Comparison of ENCODE assay signal across 11 cellular contexts in the genomic region with DNA sequence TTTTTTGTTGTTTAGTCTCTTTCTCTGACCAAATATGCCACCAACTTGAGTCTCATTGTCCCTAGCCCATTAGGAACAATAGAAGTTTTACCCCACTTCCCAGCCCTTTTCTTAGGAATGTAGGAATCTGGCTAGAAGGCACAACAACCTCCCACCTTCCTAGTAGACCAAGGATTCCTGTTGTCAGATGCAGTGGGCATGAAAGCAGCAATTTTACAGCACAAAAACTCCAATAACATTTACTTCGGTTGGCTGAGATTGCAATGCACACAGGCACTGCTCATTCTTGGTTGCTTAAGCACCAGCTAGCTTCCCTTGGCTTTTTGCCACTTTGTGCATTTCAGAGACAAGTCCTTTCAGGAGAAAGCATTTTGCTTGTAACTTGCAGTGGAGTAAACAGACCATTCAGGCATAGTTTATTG.
A peak's percentile ranks its signal among the peaks of the same experiment; 100 is the strongest.
DNase-seq lines count a peak whose midpoint lies in the region; ATAC-seq and TF ChIP-seq lines count a peak whose summit lies in the region.
"Had no signal": no experiment of that assay in that cellular context is flagged by ENCODE, and none has a peak within 500 bp of the region (broad histone marks: within the 10 kb centered on the region; RNA-seq: fewer than 3 reads in every experiment).

No MANE protein-coding gene starts in this region.

- WGBS in thyroid gland, 2 donors = 15 to 48% methylated on average over 1 of the region's 1 CpG

- H3K4me1 ChIP-seq in thyroid gland (peaks cover 26 to 27% of the 10 kb centered on the region in 2 donors), MM.1S (ENCODE audit: low read length) (no peaks in the 10 kb centered on the region)

- H3K79me2 ChIP-seq in MM.1S (ENCODE audit: low read length) = no peaks in the 10 kb centered on the region

- H3K27me3 ChIP-seq in thyroid gland (no peaks in the 10 kb centered on the region), MM.1S (replicated peaks; ENCODE audit: insufficient read depth, low read length) (no peaks in the 10 kb centered on the region)
- H3K27me3 ChIP-seq: BLaER1, neutrophil had no signal

- H3K36me3 ChIP-seq in thyroid gland (no peaks in the 10 kb centered on the region), MM.1S (replicated peaks; ENCODE audit: insufficient read depth, low read length) (no peaks in the 10 kb centered on the region)
- H3K36me3 ChIP-seq: BLaER1, neutrophil had no signal

- intact Hi-C loops in thyroid gland (cut with DNase I) = no loop called here

- TF ChIP-seq CTCF in fibroblast of villous mesenchyme (IDR thresholded peaks at IDR 0.05; ENCODE audit: insufficient read depth, low read depth, low read length) (no peak), thyroid gland (IDR thresholded peaks at IDR 0.05) (no peak), MM.1S (IDR thresholded peaks at IDR 0.05; ENCODE audit: low read length) (no peak)

- no peak overlapping the region for H3K9ac ChIP-seq in MM.1S (ENCODE audit: low read length)
- H3K9ac ChIP-seq: BLaER1 had no signal

- no peak overlapping the region for H2AFZ ChIP-seq in MM.1S (ENCODE audit: low read length)

- no peaks in the 10 kb centered on the region for H3K9me2 ChIP-seq in MM.1S (replicated peaks; ENCODE audit: insufficient read depth, low read length)

- H3K9me3 ChIP-seq in thyroid gland (no peaks in the 10 kb centered on the region), MM.1S (replicated peaks; ENCODE audit: insufficient read depth, low read length) (no peaks in the 10 kb centered on the region)
- H3K9me3 ChIP-seq: BLaER1, neutrophil had no signal

- no peak overlapping the region for H3K4me3 ChIP-seq in fibroblast of villous mesenchyme (ENCODE audit: low read depth, low read length)
- no peak overlapping the region for H3K4me3 ChIP-seq in thyroid gland (replicated peaks in 1 of 3)
- no peak overlapping the region for H3K4me3 ChIP-seq in MM.1S (ENCODE audit: low read length)
- H3K4me3 ChIP-seq: BLaER1 had no signal

- H4K20me1 ChIP-seq in MM.1S (ENCODE audit: insufficient read depth, low read length) = no peaks in the 10 kb centered on the region
- H4K20me1 ChIP-seq: BLaER1 had no signal

- DNase-seq in NCI-H748 (lab: John Stamatoyannopoulos, UW; ENCODE audit: unreplicated experiment) = peak; percentile 31
- no peak for DNase-seq in NCI-H748 treated with DMSO at 0.1 percent for 48 hours (lab: John Stamatoyannopoulos, UW)
- DNase-seq in RPMI7951 (ENCODE audit: low read depth) = peak; percentile 56
- peak; percentile 70 for DNase-seq in fibroblast of villous mesenchyme (ENCODE audit: low read depth)
- DNase-seq in thyroid gland = peak; percentile 77 to 79
- DNase-seq in MM.1S = no peak

- H3F3A ChIP-seq in MM.1S (ENCODE audit: insufficient read depth, low read length) = no peaks in the 10 kb centered on the region

- peak in 1 of 2 donors; percentile 37 for TF ChIP-seq POLR2A in thyroid gland (IDR thresholded peaks at IDR 0.05)

- no peak overlapping the region for H3K4me2 ChIP-seq in MM.1S (ENCODE audit: low read depth, low read length)
- H3K4me2 ChIP-seq: BLaER1 had no signal

- H3K27ac ChIP-seq in thyroid gland (peak overlapping the region; percentile 80 to 87 (median 83)), MM.1S (ENCODE audit: low read length) (no peak overlapping the region)
- H3K27ac ChIP-seq: BLaER1, neutrophil had no signal

- ATAC-seq in HG03571 (IDR thresholded peaks at IDR 0.05; ENCODE audit: unreplicated experiment) = no peak
- ATAC-seq in HG02678 (IDR thresholded peaks at IDR 0.05; ENCODE audit: unreplicated experiment) = no peak
- ATAC-seq: Panc1 had no signal

Comparison
In these comparisons a context has a peak if more than half of its experiments do, and no peak if none do; other contexts are left out.
1. DNase-seq: peak in NCI-H748 (single experiment), RPMI7951 (single experiment), fibroblast of villous mesenchyme (single experiment) and thyroid gland (2 of 2); none in NCI-H748 treated with DMSO at 0.1 percent for 48 hours (single experiment) and MM.1S (single experiment).